27 cellular contexts compared by ENCODE assay signal in genomic region chr7:44402401-44403096, GRCh38.
"Had no signal": no experiment of that assay in that cellular context is flagged by ENCODE, and none has a peak within 500 bp of the region (broad histone marks: within the 10 kb centered on the region; RNA-seq: fewer than 3 reads in every experiment).

No MANE protein-coding gene starts in this region.

- H3K4me3 ChIP-seq: heart left ventricle, lower lobe of right lung, sigmoid colon, transverse colon had no signal

- H3K9me3 ChIP-seq: heart left ventricle, lower lobe of right lung, neutrophil, sigmoid colon, transverse colon had no signal

- FAIRE-seq: small intestine had no signal

- ATAC-seq: activated CD4-positive, CD25-positive, alpha-beta regulatory T cell treated with anti-CD3 and anti-CD28 coated beads, Interleukin-2, amount 50 U/mL, for 24 hours; activated T-cell treated with anti-CD3 and anti-CD28 coated beads, Interleukin-2, amount 50 U/mL, for 4 hours; activated T-helper 17 cell treated with anti-CD3 and anti-CD28 coated beads, Interleukin-2, amount 50 U/mL, for 72 hours; esophagus mucosa; foreskin keratinocyte; lower lobe of right lung; stimulated activated memory B cell treated with anti-CD40 and anti-IgM and Interleukin-4, amounts not matched to agents 10 μg/mL and 1 μg/mL and 100 μg/mL, for 72 hours had no signal

- H3K27ac ChIP-seq: foreskin keratinocyte, lower lobe of right lung, neutrophil, sigmoid colon, transverse colon, WERI-Rb-1 had no signal

- H3K9me3 Mint-ChIP-seq: activated CD4-positive, alpha-beta memory T cell treated with anti-CD3 and anti-CD28 coated beads, Interleukin-2, amount 10 ng/mL, durations not matched to agents 7 days and 5 days; activated T-cell treated with anti-CD3 and anti-CD28 coated beads, Interleukin-2, amount 50 U/mL, for 4 hours; activated T-helper 17 cell treated with anti-CD3 and anti-CD28 coated beads, Interleukin-2, amount 50 U/mL, for 72 hours; nephron; stimulated activated memory B cell treated with anti-CD40 and anti-IgM and Interleukin-4, amounts not matched to agents 10 μg/mL and 1 μg/mL and 100 μg/mL, for 72 hours; T-helper 1 cell treated with Interleukin-12 subunit alpha and Interleukin-12 subunit beta and Interleukin-4 antibody, amounts not matched to agents 30 μg/mL and 1 μg/mL, for 36 hours had no signal

- H3K4me3 Mint-ChIP-seq: activated CD4-positive, alpha-beta memory T cell treated with anti-CD3 and anti-CD28 coated beads, Interleukin-2, amount 10 ng/mL, durations not matched to agents 7 days and 5 days; activated T-cell treated with anti-CD3 and anti-CD28 coated beads, Interleukin-2, amount 50 U/mL, for 4 hours; activated T-helper 17 cell treated with anti-CD3 and anti-CD28 coated beads, Interleukin-2, amount 50 U/mL, for 72 hours; nephron; stimulated activated memory B cell treated with anti-CD40 and anti-IgM and Interleukin-4, amounts not matched to agents 10 μg/mL and 1 μg/mL and 100 μg/mL, for 72 hours; T-helper 1 cell treated with Interleukin-12 subunit alpha and Interleukin-12 subunit beta and Interleukin-4 antibody, amounts not matched to agents 30 μg/mL and 1 μg/mL, for 36 hours had no signal

- H3K27ac Mint-ChIP-seq: activated CD4-positive, alpha-beta memory T cell treated with anti-CD3 and anti-CD28 coated beads, Interleukin-2, amount 10 ng/mL, durations not matched to agents 7 days and 5 days; activated T-helper 17 cell treated with anti-CD3 and anti-CD28 coated beads, Interleukin-2, amount 50 U/mL, for 72 hours; nephron; stimulated activated memory B cell treated with anti-CD40 and anti-IgM and Interleukin-4, amounts not matched to agents 10 μg/mL and 1 μg/mL and 100 μg/mL, for 72 hours; T-helper 1 cell treated with Interleukin-12 subunit alpha and Interleukin-12 subunit beta and Interleukin-4 antibody, amounts not matched to agents 30 μg/mL and 1 μg/mL, for 36 hours had no signal

- H3K27me3 Mint-ChIP-seq: activated CD4-positive, alpha-beta memory T cell treated with anti-CD3 and anti-CD28 coated beads, Interleukin-2, amount 10 ng/mL, durations not matched to agents 7 days and 5 days; activated T-helper 17 cell treated with anti-CD3 and anti-CD28 coated beads, Interleukin-2, amount 50 U/mL, for 72 hours; stimulated activated memory B cell treated with anti-CD40 and anti-IgM and Interleukin-4, amounts not matched to agents 10 μg/mL and 1 μg/mL and 100 μg/mL, for 72 hours had no signal

- H3K4me1 Mint-ChIP-seq: activated CD4-positive, alpha-beta memory T cell treated with anti-CD3 and anti-CD28 coated beads, Interleukin-2, amount 10 ng/mL, durations not matched to agents 7 days and 5 days; activated T-helper 17 cell treated with anti-CD3 and anti-CD28 coated beads, Interleukin-2, amount 50 U/mL, for 72 hours had no signal

- H3K4me1 ChIP-seq: foreskin keratinocyte, lower lobe of right lung, transverse colon had no signal

- DNase-seq: activated CD4-positive, alpha-beta memory T cell treated with anti-CD3 and anti-CD28 coated beads, Interleukin-2, amount 10 ng/mL, durations not matched to agents 7 days and 5 days; activated CD4-positive, alpha-beta T cell treated with anti-CD3 and anti-CD28 coated beads for 48 hours; activated CD8-positive, alpha-beta memory T cell treated with anti-CD3 and anti-CD28 coated beads, Interleukin-2, amount 50 U/mL, for 48 hours; activated gamma-delta T cell treated with Interleukin-2 at 50 U/mL for 16 hours; activated naive CD4-positive, alpha-beta T cell treated with anti-CD3 and anti-CD28 coated beads, Interleukin-2, amount 50 U/mL, for 16 hours; activated T-cell treated with anti-CD3 and anti-CD28 coated beads, Interleukin-2, amount 50 U/mL, for 4 hours; amniotic stem cell; central memory CD4-positive, alpha-beta T cell; foreskin keratinocyte; heart left ventricle; kidney glomerular epithelial cell; lower lobe of right lung; mesenchymal stem cell; sigmoid colon; small intestine; stimulated activated CD4-positive, alpha-beta T cell treated with anti-CD3 and anti-CD28 coated beads, Interleukin-4, amount 100 ng/mL, for 24 hours; SW 1271; T1000; transverse colon; WERI-Rb-1 had no signal

- H3K27me3 ChIP-seq: foreskin keratinocyte, heart left ventricle, neutrophil, sigmoid colon, transverse colon had no signal
